17 cellular contexts compared by ENCODE assay signal in the genomic region with DNA sequence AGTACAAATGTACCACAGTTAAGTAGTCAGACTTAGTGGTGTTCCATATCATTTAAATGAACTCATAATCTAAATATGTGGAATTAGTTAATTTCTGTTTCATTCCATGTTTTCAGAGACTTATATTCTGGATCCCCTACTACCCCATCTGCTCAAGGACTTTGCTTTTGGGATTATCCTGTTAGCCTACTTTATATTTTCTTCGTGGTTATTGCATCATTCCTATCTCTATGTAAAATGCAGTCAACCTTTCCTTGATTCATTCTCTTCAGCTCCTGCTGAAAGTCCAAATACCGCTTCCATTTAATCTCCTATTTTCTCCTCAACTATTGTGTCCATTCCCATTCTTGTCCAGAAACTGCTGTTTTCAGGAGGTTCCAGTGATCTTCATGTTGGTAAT. TPM values are rescaled to one million over a fixed set of nuclear protein-coding genes. Genes with fewer than 3 reads are reported as not detected.
A peak's percentile ranks its signal among the peaks of the same experiment; 100 is the strongest.
DNase-seq lines count a peak whose midpoint lies in the region; ATAC-seq, FAIRE-seq and TF ChIP-seq lines count a peak whose summit lies in the region.
"Had no signal": no experiment of that assay in that cellular context is flagged by ENCODE, and none has a peak within 500 bp of the region (broad histone marks: within the 10 kb centered on the region; RNA-seq: fewer than 3 reads in every experiment).

No MANE protein-coding gene starts in this region.

- intact Hi-C loops in HepG2 (cut with micrococcal nuclease; ENCODE audit: unreplicated experiment), result no loop called here
- intact Hi-C loops in right lobe of liver (cut with DNase I), result no loop called here

- BruUV-seq in HepG2 (replicated peaks; lab: Mats Ljungman, UMichigan), result no TSS peak

- no peak overlapping the region for H3K9ac ChIP-seq in HepG2 (ENCODE audit: insufficient read depth, low read depth, low read length)
- H3K9ac ChIP-seq: BLaER1 treated with 17β-estradiol and CSF1 and Interleukin-3, amounts not matched to agents 10 nM and 100 nM had no signal

- no peak for DNase-seq in HepG2 (ENCODE audit: low spot score)
- no peak for DNase-seq in right lobe of liver
- peak; percentile 67 for DNase-seq in NCI-H82 (lab: John Stamatoyannopoulos, UW)
- peak; percentile 12 for DNase-seq in amniotic epithelial cell (ENCODE audit: low read depth)
- no peak for DNase-seq in DMS114 treated with DMSO at 0.1 percent for 48 hours (lab: John Stamatoyannopoulos, UW; ENCODE audit: unreplicated experiment)
- no peak for DNase-seq in kidney tubule cell (ENCODE audit: low spot score)
- DNase-seq: ACHN; CD4-positive, CD25-positive, alpha-beta regulatory T cell; DMS 273 treated with DMSO at 0.1 percent for 48 hours; DMS79; HCEC 1CT; HFFc6 had no signal

- ATAC-seq in HepG2 (no peak), right lobe of liver (no peak), GM21360 (IDR thresholded peaks at IDR 0.05; ENCODE audit: unreplicated experiment) (no peak)

- H3K27me3 ChIP-seq in HepG2 (ENCODE audit: control insufficient read depth in 1 of 2, insufficient read depth in 2 of 2, low read length in 2 of 2) (no peaks in the 10 kb centered on the region), right lobe of liver (no peaks in the 10 kb centered on the region)
- H3K27me3 ChIP-seq: BLaER1 treated with 17β-estradiol and CSF1 and Interleukin-3, amounts not matched to agents 10 nM and 100 nM had no signal

- POLR2A ChIA-PET in HepG2 (lab: Yijun Ruan, JAX), result no interaction called here

- H3K9me3 ChIP-seq in HepG2 (ENCODE audit: low read length) (no peaks in the 10 kb centered on the region), right lobe of liver (no peaks in the 10 kb centered on the region)
- H3K9me3 ChIP-seq: BLaER1 treated with 17β-estradiol and CSF1 and Interleukin-3, amounts not matched to agents 10 nM and 100 nM had no signal

- H3K27ac ChIP-seq in HepG2 (ENCODE audit: extremely low read length, insufficient read depth, low read length) (no peak overlapping the region), right lobe of liver (no peak overlapping the region)
- H3K27ac ChIP-seq: BLaER1 treated with 17β-estradiol and CSF1 and Interleukin-3, amounts not matched to agents 10 nM and 100 nM had no signal

- H3K36me3 ChIP-seq in HepG2 (replicated peaks in 1 of 2; ENCODE audit: control insufficient read depth in 1 of 2, insufficient read depth in 2 of 2, low read length in 2 of 2) (peaks cover 0 to 6% of the 10 kb centered on the region in 2 experiments; a peak in 1 of 5 replicates), right lobe of liver (no peaks in the 10 kb centered on the region)

- TF ChIP-seq EP300 in HepG2 (IDR thresholded peaks at IDR 0.05; ENCODE audit: low read depth in 2 of 2, low read length in 2 of 2) (no peak), HepG2 (CRISPR knock-in tag; IDR thresholded peaks at IDR 0.05; ENCODE audit: borderline replicate concordance) (no peak)

- WGBS in HepG2 (ENCODE audit: low lambda C conversion rate), result 75% methylated on average over 2 of the region's 2 CpGs
- WGBS in right lobe of liver (ENCODE audit: insufficient coverage, low coverage, low lambda C conversion rate, missing lambda C conversion rate), result 78% methylated on average over 2 of the region's 2 CpGs

- H3K4me2 ChIP-seq in HepG2 (ENCODE audit: low read depth, low read length), result no peak overlapping the region
- H3K4me2 ChIP-seq: BLaER1 treated with 17β-estradiol and CSF1 and Interleukin-3, amounts not matched to agents 10 nM and 100 nM had no signal

- no peaks in the 10 kb centered on the region for H3K79me2 ChIP-seq in HepG2 (ENCODE audit: insufficient read depth, low read length)

- in situ Hi-C loops in HepG2 (cut with HindIII; ENCODE audit: extremely low pct_ligation_motif_present, low pct_unique_long_range_greater_than_20kb), result no loop called here

- no peaks in the 10 kb centered on the region for H3K4me1 ChIP-seq in HepG2 (ENCODE audit: insufficient read depth, low read length)
- peaks cover 0 to 7% (median 0%) of the 10 kb centered on the region in 4 donors for H3K4me1 ChIP-seq in right lobe of liver
- H3K4me1 ChIP-seq: BLaER1 treated with 17β-estradiol and CSF1 and Interleukin-3, amounts not matched to agents 10 nM and 100 nM had no signal

- FAIRE-seq in HepG2 (lab: Jason Lieb, UNC), result no peak
- FAIRE-seq: GM12891 had no signal

- TF ChIP-seq POLR2A in HepG2 (IDR thresholded peaks at IDR 0.05; ENCODE audit: insufficient read depth in 1 of 2, low read depth in 2 of 2, low read length in 2 of 2) (no peak), right lobe of liver (IDR thresholded peaks at IDR 0.05) (no peak)

- H4K20me1 ChIP-seq in HepG2 (ENCODE audit: insufficient read depth, low read length), result no peaks in the 10 kb centered on the region

- CTCF ChIA-PET in HepG2 (lab: Yijun Ruan, JAX; ENCODE audit: low intra/inter-chr PET ratio, low total read pairs), result interaction anchor here (0.6 kb wide), 1 partner anchor 10 kb away, joined by 3 read pairs; no protein-coding TSS in a partner anchor

- H3K4me3 ChIP-seq in HepG2 (replicated peaks in 1 of 3; ENCODE audit: insufficient read depth in 1 of 3, low read depth in 2 of 3, low read length in 3 of 3), result no peak overlapping the region
- no peak overlapping the region for H3K4me3 ChIP-seq in right lobe of liver
- H3K4me3 ChIP-seq: BLaER1 treated with 17β-estradiol and CSF1 and Interleukin-3, amounts not matched to agents 10 nM and 100 nM had no signal

- no peak for TF ChIP-seq RAD21 in HepG2 (CRISPR knock-in tag; IDR thresholded peaks at IDR 0.05)

- TF ChIP-seq CTCF in HepG2 (CRISPR knock-in tag; IDR thresholded peaks at IDR 0.05), result no peak
- no peak for TF ChIP-seq CTCF in right lobe of liver (IDR thresholded peaks at IDR 0.05)

- no peak overlapping the region for H2AFZ ChIP-seq in HepG2 (ENCODE audit: low read length)

TF ChIP-seq in HepG2, 621 proteins besides CTCF, POLR2A, EP300 and RAD21:
- TF ChIP-seq PITX1 (CRISPR knock-in tag; IDR thresholded peaks at IDR 0.05) (no peak), REL (CRISPR knock-in tag; conservative IDR thresholded peaks at IDR 0.05) (no peak), CEBPB (IDR thresholded peaks at IDR 0.05; ENCODE audit: borderline replicate concordance, low read depth, low read length) (peak; percentile 7; the same call in 1 of the 2 replicates), ATF7 (IDR thresholded peaks at IDR 0.05) (peak; percentile 54; the same call in 1 of the 2 replicates), ATF7 (CRISPR knock-in tag; IDR thresholded peaks at IDR 0.05) (no peak)

RNA-seq across cellular contexts. Expression of gene SLC30A9, which starts 25.1 kb away (rescaled TPM):
- total RNA-seq in HepG2 (2016; rRNA removed; fragmentation: Illumina TruSeq; extraction: Trizol) (72.8 and 104 TPM in 2 replicates), right lobe of liver (10 to 100 TPM; 23.2 to 34.1 (median 25.6) TPM)
- total RNA-seq in HepG2 (2016; cell fraction: cytosol; rRNA removed; fragmentation: Illumina TruSeq; extraction: Trizol; ENCODE audit: low read depth), result 13.6 and 16.4 TPM in 2 replicates
- total RNA-seq in HepG2 (2016; cell fraction: insoluble cytoplasmic fraction; rRNA removed; fragmentation: Illumina TruSeq; extraction: Trizol), result 69.2 and 97.7 TPM in 2 replicates
- total RNA-seq in HepG2 (2016; cell fraction: membrane; rRNA removed; fragmentation: Illumina TruSeq; extraction: Trizol), result 56.3 and 58.8 TPM in 2 replicates
- total RNA-seq in HepG2 (2016; cell fraction: nucleus; rRNA removed; fragmentation: Illumina TruSeq; extraction: Trizol), result 47.4 and 53.5 TPM in 2 replicates
- polyA plus RNA-seq in HepG2 (2011; rRNA removed), result 20.4 and 27.5 TPM in 2 replicates
- 14.8 and 17.8 TPM in 2 replicates for polyA plus RNA-seq in HepG2 (2011; cell fraction: cytosol; rRNA removed)
- polyA plus RNA-seq in HepG2 (2011; cell fraction: nucleus; rRNA removed), result 8.6 and 9.0 TPM in 2 replicates
- 14.5 and 22.9 TPM in 2 replicates for polyA plus RNA-seq in HepG2 (2012)
- 7.4 and 10.7 TPM in 2 replicates for polyA plus RNA-seq in HepG2 (2016; cell fraction: cytosol; fragmentation: Illumina TruSeq; extraction: Trizol; ENCODE audit: low read depth)
- polyA plus RNA-seq in HepG2 (2016; cell fraction: insoluble cytoplasmic fraction; fragmentation: Illumina TruSeq; extraction: Trizol; ENCODE audit: low read depth), result 72.6 and 73.0 TPM in 2 replicates
- polyA plus RNA-seq in HepG2 (2016; cell fraction: membrane; fragmentation: Illumina TruSeq; extraction: Trizol; ENCODE audit: low read depth), result 24.7 and 25.0 TPM in 2 replicates
- polyA plus RNA-seq in HepG2 (2016; cell fraction: nucleus; fragmentation: Illumina TruSeq; extraction: Trizol; ENCODE audit: insufficient read depth, low read depth), result 45.9 and 47.3 TPM in 2 replicates
- polyA minus RNA-seq in HepG2 (2011; rRNA and poly(A)+ RNA removed; ENCODE audit: low replicate concordance), result 26.5 and 27.6 TPM in 2 replicates
- polyA minus RNA-seq in HepG2 (2011; cell fraction: cytosol; rRNA and poly(A)+ RNA removed), result 29.6 and 33.6 TPM in 2 replicates
- polyA minus RNA-seq in HepG2 (2011; cell fraction: nucleus; rRNA and poly(A)+ RNA removed), result 40.9 and 45.2 TPM in 2 replicates

RNA-seq across cellular contexts. Expression of gene DCAF4L1, which starts 33.9 kb away (rescaled TPM):
- total RNA-seq in HepG2 (2016; rRNA removed; fragmentation: Illumina TruSeq; extraction: Trizol) (0.09 TPM in 1 of 2 replicates, not detected in the other), right lobe of liver (under 1 TPM; 0.04 to 0.31 (median 0.15) TPM)
- total RNA-seq in HepG2 (2016; cell fraction: cytosol; rRNA removed; fragmentation: Illumina TruSeq; extraction: Trizol; ENCODE audit: low read depth), result not detected in 2 replicates
- 0.02 TPM in 1 of 2 replicates, not detected in the other for total RNA-seq in HepG2 (2016; cell fraction: insoluble cytoplasmic fraction; rRNA removed; fragmentation: Illumina TruSeq; extraction: Trizol)
- total RNA-seq in HepG2 (2016; cell fraction: membrane; rRNA removed; fragmentation: Illumina TruSeq; extraction: Trizol), result not detected in 2 replicates
- 0.06 and 0.09 TPM in 2 replicates for total RNA-seq in HepG2 (2016; cell fraction: nucleus; rRNA removed; fragmentation: Illumina TruSeq; extraction: Trizol)
- 0.03 and 0.05 TPM in 2 replicates for polyA plus RNA-seq in HepG2 (2011; rRNA removed)
- polyA plus RNA-seq in HepG2 (2011; cell fraction: cytosol; rRNA removed), result 0.01 TPM in 1 of 2 replicates, not detected in the other
- 0.10 and 0.14 TPM in 2 replicates for polyA plus RNA-seq in HepG2 (2011; cell fraction: nucleus; rRNA removed)
- 0.05 and 0.20 TPM in 2 replicates for polyA plus RNA-seq in HepG2 (2012)
- polyA plus RNA-seq in HepG2 (2016; cell fraction: cytosol; fragmentation: Illumina TruSeq; extraction: Trizol; ENCODE audit: low read depth), result not detected in 2 replicates
- not detected in 2 replicates for polyA plus RNA-seq in HepG2 (2016; cell fraction: insoluble cytoplasmic fraction; fragmentation: Illumina TruSeq; extraction: Trizol; ENCODE audit: low read depth)
- not detected in 2 replicates for polyA plus RNA-seq in HepG2 (2016; cell fraction: membrane; fragmentation: Illumina TruSeq; extraction: Trizol; ENCODE audit: low read depth)
- 0.24 and 0.34 TPM in 2 replicates for polyA plus RNA-seq in HepG2 (2016; cell fraction: nucleus; fragmentation: Illumina TruSeq; extraction: Trizol; ENCODE audit: insufficient read depth, low read depth)
- polyA minus RNA-seq in HepG2 (2011; rRNA and poly(A)+ RNA removed; ENCODE audit: low replicate concordance), result 0.04 and 0.40 TPM in 2 replicates
- polyA minus RNA-seq in HepG2 (2011; cell fraction: cytosol; rRNA and poly(A)+ RNA removed), result not detected in 2 replicates
- polyA minus RNA-seq in HepG2 (2011; cell fraction: nucleus; rRNA and poly(A)+ RNA removed), result 0.12 and 0.26 TPM in 2 replicates
- total RNA-seq: A172, G401 had no signal

Comparison
In these comparisons a context has a peak if more than half of its experiments do, and no peak if none do; other contexts are left out.
1. DNase-seq: peak in NCI-H82 (single experiment) and amniotic epithelial cell (single experiment); none in HepG2 (single experiment), right lobe of liver (0 of 3), DMS114 treated with DMSO at 0.1 percent for 48 hours (single experiment) and kidney tubule cell (single experiment).